ENCODE assay signal across 2 cellular contexts in genomic region chr9:35659340-35659739, GRCh38.
TF ChIP-seq lines count a peak whose summit lies in the region.

No MANE protein-coding gene starts in this region.

TF ChIP-seq in HCT116, 20 proteins besides CTCF, POLR2A, EP300 and RAD21:
- no peak for TF ChIP-seq ATF3 (IDR thresholded peaks at IDR 0.05)
- TF ChIP-seq ZFX (IDR thresholded peaks at IDR 0.05) = no peak
- TF ChIP-seq SIN3A (IDR thresholded peaks at IDR 0.05; ENCODE audit: low read depth) = no peak
- TF ChIP-seq FOSL1 (IDR thresholded peaks at IDR 0.05; ENCODE audit: low read depth) = no peak
- TF ChIP-seq ZBTB33 (IDR thresholded peaks at IDR 0.05; ENCODE audit: extremely low read depth, insufficient replicate concordance, low read length) = no peak
- TF ChIP-seq ZNF274 (IDR thresholded peaks at IDR 0.05; ENCODE audit: low read depth, low read length) = no peak
- no peak; the same call in 1 of the 2 replicates for TF ChIP-seq POLR2AphosphoS5 (IDR thresholded peaks at IDR 0.05; ENCODE audit: low read depth, low read length)
- no peak for TF ChIP-seq EGR1 (IDR thresholded peaks at IDR 0.05; ENCODE audit: low read depth)
- no peak for TF ChIP-seq JUND (IDR thresholded peaks at IDR 0.05)
- TF ChIP-seq SP1 (IDR thresholded peaks at IDR 0.05; ENCODE audit: low read depth) = no peak
- TF ChIP-seq MAX (IDR thresholded peaks at IDR 0.05) = no peak
- TF ChIP-seq ELF1 (IDR thresholded peaks at IDR 0.05; ENCODE audit: borderline replicate concordance, low read depth) = no peak
- TF ChIP-seq CEBPB (IDR thresholded peaks at IDR 0.05; ENCODE audit: low read depth) = no peak
- TF ChIP-seq TCF7L2 (IDR thresholded peaks at IDR 0.05; ENCODE audit: borderline replicate concordance, extremely low read depth, insufficient read depth, insufficient read length) = no peak

TF ChIP-seq in K562, 482 proteins besides CTCF, POLR2A, EP300 and RAD21:
- TF ChIP-seq ID3 (CRISPR knock-in tag; IDR thresholded peaks at IDR 0.05) = no peak
- TF ChIP-seq ID3 (tag; IDR thresholded peaks at IDR 0.05) = no peak
- TF ChIP-seq ZNF134 (CRISPR knock-in tag; conservative IDR thresholded peaks at IDR 0.05) = no peak
- no peak for TF ChIP-seq SRSF7 (optimal IDR thresholded peaks at IDR 0.05; ENCODE audit: low read depth, low read length)
- no peak for TF ChIP-seq CBX1 (IDR thresholded peaks at IDR 0.05; ENCODE audit: low read depth)
- TF ChIP-seq PKNOX1 (IDR thresholded peaks at IDR 0.05) = no peak
- TF ChIP-seq PHF21A (IDR thresholded peaks at IDR 0.05; ENCODE audit: borderline replicate concordance, low read depth) = no peak
- no peak for TF ChIP-seq ZNF717 (CRISPR knock-in tag; IDR thresholded peaks at IDR 0.05)
- TF ChIP-seq ZBTB43 (CRISPR knock-in tag; IDR thresholded peaks at IDR 0.05) = no peak
- no peak for TF ChIP-seq MCM2 (IDR thresholded peaks at IDR 0.05; ENCODE audit: low read depth)
